8 cellular contexts compared by ENCODE assay signal in genomic region chr3:12187448-12188327, GRCh38. TPM values are rescaled to one million over a fixed set of nuclear protein-coding genes. Genes with fewer than 3 reads are reported as not detected.
DNase-seq lines count a peak whose midpoint lies in the region; ATAC-seq lines count a peak whose summit lies in the region.

No MANE protein-coding gene starts in this region.

- ATAC-seq in GM21423 (IDR thresholded peaks at IDR 0.05; ENCODE audit: unreplicated experiment) = peak; percentile 65
- ATAC-seq in activated T-cell treated with anti-CD3 and anti-CD28 coated beads, Interleukin-2, amount 50 U/mL, for 72 hours (replicated peaks in 1 of 2) = peak; percentile 94 to 97
- peak; percentile 73 to 74 for ATAC-seq in right cardiac atrium

- H3K9me3 Mint-ChIP-seq in CD8-positive, alpha-beta memory T cell = no peaks in the 10 kb centered on the region
- H3K9me3 Mint-ChIP-seq in activated T-cell treated with anti-CD3 and anti-CD28 coated beads, Interleukin-2, amount 50 U/mL, for 72 hours = no peaks in the 10 kb centered on the region

- peaks cover 3 to 9% (median 4%) of the 10 kb centered on the region in 3 donors for H3K4me1 Mint-ChIP-seq in CD8-positive, alpha-beta memory T cell
- peaks cover 78% of the 10 kb centered on the region for H3K4me1 Mint-ChIP-seq in activated T-cell treated with anti-CD3 and anti-CD28 coated beads, Interleukin-2, amount 50 U/mL, for 72 hours (ENCODE audit: low read depth)

- no peaks in the 10 kb centered on the region for H3K9me3 ChIP-seq in CD8-positive, alpha-beta memory T cell (ENCODE audit: low read length)
- no peaks in the 10 kb centered on the region for H3K9me3 ChIP-seq in right cardiac atrium (ENCODE audit: control insufficient read depth, low read length)

- WGBS in right cardiac atrium = 36% methylated on average over 7 of the region's 7 CpGs

- no peaks in the 10 kb centered on the region for H3K4me1 ChIP-seq in CD8-positive, alpha-beta memory T cell (ENCODE audit: insufficient read depth, low read length)
- H3K4me1 ChIP-seq in right cardiac atrium (ENCODE audit: control insufficient read depth, insufficient read depth, low read length) = peaks cover 6% of the 10 kb centered on the region

- no peaks in the 10 kb centered on the region for H3K36me3 ChIP-seq in CD8-positive, alpha-beta memory T cell (ENCODE audit: insufficient read depth, low read length)

- peaks cover 3% of the 10 kb centered on the region for H3K27me3 ChIP-seq in CD8-positive, alpha-beta memory T cell (ENCODE audit: insufficient read depth, low read length, poor library complexity, severe bottlenecking)
- H3K27me3 ChIP-seq in right cardiac atrium (ENCODE audit: control insufficient read depth, insufficient read depth) = no peaks in the 10 kb centered on the region

- DNase-seq in CD8-positive, alpha-beta memory T cell = no peak
- peak; percentile 65 for DNase-seq in Jurkat, Clone E6-1 (ENCODE audit: low read depth, low spot score)
- DNase-seq in activated T-cell treated with anti-CD3 and anti-CD28 coated beads, Interleukin-2, amount 50 U/mL, for 72 hours = peak; percentile 90 to 93
- DNase-seq in right cardiac atrium (peak; percentile 50 to 81 (median 77)), OCI-M2 (lab: John Stamatoyannopoulos, UW; ENCODE audit: unreplicated experiment) (no peak), NCI-H2081 (lab: John Stamatoyannopoulos, UW) (no peak)
- DNase-seq in stimulated activated CD4-positive, alpha-beta T cell treated with anti-CD3 and anti-CD28 coated beads, Interleukin-4, amount 100 ng/mL, for 24 hours = peak; percentile 76

- CTCF ChIA-PET in CD8-positive, alpha-beta memory T cell (lab: Charles Lee) = no interaction called here

- no peaks in the 10 kb centered on the region for H3K36me3 Mint-ChIP-seq in CD8-positive, alpha-beta memory T cell
- no peaks in the 10 kb centered on the region for H3K36me3 Mint-ChIP-seq in activated T-cell treated with anti-CD3 and anti-CD28 coated beads, Interleukin-2, amount 50 U/mL, for 72 hours (ENCODE audit: insufficient read depth in 2 of 2)

- POLR2A ChIA-PET in CD8-positive, alpha-beta memory T cell (lab: Charles Lee) = no interaction called here

- H3K4me3 ChIP-seq in CD8-positive, alpha-beta memory T cell (ENCODE audit: low read length) = no peak overlapping the region
- H3K4me3 ChIP-seq in Jurkat, Clone E6-1 (ENCODE audit: low read length) = no peak overlapping the region
- no peak overlapping the region for H3K4me3 ChIP-seq in right cardiac atrium (ENCODE audit: low read length)

- peak overlapping the region in 5 of 8 donors; percentile 13 to 43 (median 38) for H3K27ac Mint-ChIP-seq in CD8-positive, alpha-beta memory T cell
- peak overlapping the region; percentile 96 for H3K27ac Mint-ChIP-seq in activated T-cell treated with anti-CD3 and anti-CD28 coated beads, Interleukin-2, amount 50 U/mL, for 72 hours

- no peak overlapping the region for H3K4me3 Mint-ChIP-seq in CD8-positive, alpha-beta memory T cell
- H3K4me3 Mint-ChIP-seq in activated T-cell treated with anti-CD3 and anti-CD28 coated beads, Interleukin-2, amount 50 U/mL, for 72 hours = peak overlapping the region; percentile 78 to 86

- no peak overlapping the region for H3K27ac ChIP-seq in CD8-positive, alpha-beta memory T cell (ENCODE audit: low read depth, low read length)
- H3K27ac ChIP-seq in right cardiac atrium (ENCODE audit: low read length) = peak overlapping the region; percentile 43

- H3K27me3 Mint-ChIP-seq in CD8-positive, alpha-beta memory T cell = peaks cover 2 to 4% of the 10 kb centered on the region in 2 donors
- H3K27me3 Mint-ChIP-seq in activated T-cell treated with anti-CD3 and anti-CD28 coated beads, Interleukin-2, amount 50 U/mL, for 72 hours (ENCODE audit: low read depth) = peaks cover 6% of the 10 kb centered on the region

- intact Hi-C loops in right cardiac atrium (cut with DNase I) = no loop called here

RNA-seq across cellular contexts. Expression of gene TIMP4, which starts 29.0 kb away (rescaled TPM):
- total RNA-seq in CD8-positive, alpha-beta memory T cell = not detected
- not detected for polyA plus RNA-seq in CD8-positive, alpha-beta memory T cell
- polyA plus RNA-seq in Jurkat, Clone E6-1 (2012; ENCODE audit: insufficient read depth, insufficient read length) = not detected
- total RNA-seq in activated T-cell treated with anti-CD3 and anti-CD28 coated beads, Interleukin-2, amount 50 U/mL, for 72 hours = under 1 TPM; 0.24 to 0.28 TPM
- 10 to 100 TPM; 13.7 to 33.7 (median 17.3) TPM for total RNA-seq in right cardiac atrium
- polyA plus RNA-seq in right cardiac atrium = 18.6 TPM

Comparison
In these comparisons a context has a peak if more than half of its experiments do, and no peak if none do; other contexts are left out.
1. DNase-seq: peak in Jurkat, Clone E6-1 (single experiment), activated T-cell treated with anti-CD3 and anti-CD28 coated beads, Interleukin-2, amount 50 U/mL, for 72 hours (2 of 2), right cardiac atrium (3 of 3) and stimulated activated CD4-positive, alpha-beta T cell treated with anti-CD3 and anti-CD28 coated beads, Interleukin-4, amount 100 ng/mL, for 24 hours (single experiment); none in CD8-positive, alpha-beta memory T cell (0 of 5), OCI-M2 (single experiment) and NCI-H2081 (0 of 2).
2. H3K4me3 Mint-ChIP-seq: peak in activated T-cell treated with anti-CD3 and anti-CD28 coated beads, Interleukin-2, amount 50 U/mL, for 72 hours (2 of 2); none in CD8-positive, alpha-beta memory T cell (0 of 7).
3. RNA of gene TIMP4, which starts 29.0 kb away (total RNA-seq): 13.7 to 33.7 TPM in right cardiac atrium; 0.24 to 0.28 TPM in activated T-cell treated with anti-CD3 and anti-CD28 coated beads, Interleukin-2, amount 50 U/mL, for 72 hours and not detected in CD8-positive, alpha-beta memory T cell; every median in the first group is over 10 times any median in the second.
4. Peak in every context shown above with its lines, with median percentiles within 50 percentile points of each other: ATAC-seq.